29 cellular contexts compared by ENCODE assay signal in genomic region chrX:68848189-68848940, GRCh38.
"Had no signal": no experiment of that assay in that cellular context is flagged by ENCODE, and none has a peak within 500 bp of the region (broad histone marks: within the 10 kb centered on the region; RNA-seq: fewer than 3 reads in every experiment).

No MANE protein-coding gene starts in this region.

- H3K27ac Mint-ChIP-seq: activated naive CD4-positive, alpha-beta T cell treated with anti-CD3 and anti-CD28 coated beads for 36 hours; activated naive CD8-positive, alpha-beta T cell treated with anti-CD3 and anti-CD28 coated beads for 36 hours; activated T-helper 1 cell treated with anti-CD3 and anti-CD28 coated beads, Interleukin-12 subunit alpha, Interleukin-12 subunit beta, Interleukin-2, Interleukin-4 antibody, amounts not matched to agents 30 ng/mL and 10 ng/mL and 1 ng/mL, durations not matched to agents 14 hours and 24 hours and 36 hours; dendritic cell treated with granulocyte-macrophage colony-stimulating factor and Interleukin-4, amounts not matched to agents 40 ng/mL and 50 ng/mL, for 4 days; endodermal cell; naive B cell; stimulated activated effector memory CD8-positive, alpha-beta T cell treated with anti-CD3 and anti-CD28 coated beads, Interleukin-12 subunit alpha, Interleukin-12 subunit beta, amount 100 ng/mL, for 72 hours; stimulated activated naive CD8-positive, alpha-beta T cell treated with anti-CD3 and anti-CD28 coated beads, Interleukin-15, Interleukin-2, amounts not matched to agents 100 ng/mL and 50 ng/mL, for 24 hours; T-helper 2 cell treated with Interferon-gamma antibody and Interleukin-4, amounts not matched to agents 5 μg/mL and 100 μg/mL, for 36 hours had no signal

- H3K4me3 ChIP-seq: adrenal gland, heart right ventricle, thoracic aorta, upper lobe of left lung, vagina had no signal

- DNase-seq: activated CD4-positive, alpha-beta T cell treated with anti-CD3 and anti-CD28 coated beads for 4 hours; activated CD4-positive, alpha-beta T cell treated with anti-CD3 and anti-CD28 coated beads, Interleukin-2, amount 50 U/mL, for 48 hours; activated CD4-positive, CD25-positive, alpha-beta regulatory T cell; activated CD8-positive, alpha-beta memory T cell treated with anti-CD3 and anti-CD28 coated beads for 24 hours; activated effector memory CD4-positive, alpha-beta T cell treated with anti-CD3 and anti-CD28 coated beads, Interleukin-2, amount 50 U/mL, for 16 hours; activated naive CD4-positive, alpha-beta T cell treated with anti-CD3 and anti-CD28 coated beads for 36 hours; activated naive CD8-positive, alpha-beta T cell treated with anti-CD3 and anti-CD28 coated beads for 36 hours; adrenal gland; aorta; brain microvascular endothelial cell; endodermal cell; foreskin keratinocyte; heart right ventricle; left ventricle myocardium superior; naive B cell; nucleus accumbens; right cardiac atrium; stimulated activated CD4-positive, alpha-beta T cell treated with anti-CD3 and anti-CD28 coated beads, Interleukin-12 subunit alpha, Interleukin-12 subunit beta, amount 100 ng/mL, for 4 hours; stimulated activated CD4-positive, alpha-beta T cell treated with anti-CD3 and anti-CD28 coated beads, Interleukin-4, amount 100 ng/mL, for 1 hour; T-helper 1 cell; upper lobe of left lung had no signal

- H3K27ac ChIP-seq: adrenal gland, brain microvascular endothelial cell, foreskin keratinocyte, heart right ventricle, thoracic aorta, upper lobe of left lung, vagina had no signal

- ATAC-seq: esophagus mucosa; foreskin keratinocyte; heart right ventricle; left ventricle myocardium superior; right cardiac atrium; stimulated activated effector memory CD8-positive, alpha-beta T cell treated with anti-CD3 and anti-CD28 coated beads, Interleukin-12 subunit alpha, Interleukin-12 subunit beta, amount 100 ng/mL, for 72 hours had no signal

- H3K27me3 Mint-ChIP-seq: activated naive CD8-positive, alpha-beta T cell treated with anti-CD3 and anti-CD28 coated beads for 36 hours; stimulated activated naive CD8-positive, alpha-beta T cell treated with anti-CD3 and anti-CD28 coated beads, Interleukin-15, Interleukin-2, amounts not matched to agents 100 ng/mL and 50 ng/mL, for 24 hours had no signal

- H3K4me1 ChIP-seq: adrenal gland had no signal

- H3K4me3 Mint-ChIP-seq: activated naive CD4-positive, alpha-beta T cell treated with anti-CD3 and anti-CD28 coated beads for 36 hours; activated naive CD8-positive, alpha-beta T cell treated with anti-CD3 and anti-CD28 coated beads for 36 hours; activated T-helper 1 cell treated with anti-CD3 and anti-CD28 coated beads, Interleukin-12 subunit alpha, Interleukin-12 subunit beta, Interleukin-2, Interleukin-4 antibody, amounts not matched to agents 30 ng/mL and 10 ng/mL and 1 ng/mL, durations not matched to agents 14 hours and 24 hours and 36 hours; dendritic cell treated with granulocyte-macrophage colony-stimulating factor and Interleukin-4, amounts not matched to agents 40 ng/mL and 50 ng/mL, for 4 days; endodermal cell; naive B cell; stimulated activated effector memory CD8-positive, alpha-beta T cell treated with anti-CD3 and anti-CD28 coated beads, Interleukin-12 subunit alpha, Interleukin-12 subunit beta, amount 100 ng/mL, for 72 hours; stimulated activated naive CD8-positive, alpha-beta T cell treated with anti-CD3 and anti-CD28 coated beads, Interleukin-15, Interleukin-2, amounts not matched to agents 100 ng/mL and 50 ng/mL, for 24 hours; T-helper 2 cell treated with Interferon-gamma antibody and Interleukin-4, amounts not matched to agents 5 μg/mL and 100 μg/mL, for 36 hours had no signal

- H3K36me3 Mint-ChIP-seq: activated naive CD8-positive, alpha-beta T cell treated with anti-CD3 and anti-CD28 coated beads for 36 hours; naive B cell; stimulated activated effector memory CD8-positive, alpha-beta T cell treated with anti-CD3 and anti-CD28 coated beads, Interleukin-12 subunit alpha, Interleukin-12 subunit beta, amount 100 ng/mL, for 72 hours had no signal

- H3K9me3 ChIP-seq: adrenal gland, heart right ventricle, thoracic aorta, upper lobe of left lung, vagina had no signal

- H3K4me1 Mint-ChIP-seq: activated naive CD8-positive, alpha-beta T cell treated with anti-CD3 and anti-CD28 coated beads for 36 hours; naive B cell; stimulated activated effector memory CD8-positive, alpha-beta T cell treated with anti-CD3 and anti-CD28 coated beads, Interleukin-12 subunit alpha, Interleukin-12 subunit beta, amount 100 ng/mL, for 72 hours had no signal

- H3K27me3 ChIP-seq: adrenal gland, brain microvascular endothelial cell, foreskin keratinocyte, heart right ventricle, upper lobe of left lung, vagina had no signal

- H3K9me3 Mint-ChIP-seq: activated naive CD4-positive, alpha-beta T cell treated with anti-CD3 and anti-CD28 coated beads for 36 hours; activated naive CD8-positive, alpha-beta T cell treated with anti-CD3 and anti-CD28 coated beads for 36 hours; activated T-helper 1 cell treated with anti-CD3 and anti-CD28 coated beads, Interleukin-12 subunit alpha, Interleukin-12 subunit beta, Interleukin-2, Interleukin-4 antibody, amounts not matched to agents 30 ng/mL and 10 ng/mL and 1 ng/mL, durations not matched to agents 14 hours and 24 hours and 36 hours; dendritic cell treated with granulocyte-macrophage colony-stimulating factor and Interleukin-4, amounts not matched to agents 40 ng/mL and 50 ng/mL, for 4 days; naive B cell; stimulated activated effector memory CD8-positive, alpha-beta T cell treated with anti-CD3 and anti-CD28 coated beads, Interleukin-12 subunit alpha, Interleukin-12 subunit beta, amount 100 ng/mL, for 72 hours; stimulated activated naive CD8-positive, alpha-beta T cell treated with anti-CD3 and anti-CD28 coated beads, Interleukin-15, Interleukin-2, amounts not matched to agents 100 ng/mL and 50 ng/mL, for 24 hours; T-helper 2 cell treated with Interferon-gamma antibody and Interleukin-4, amounts not matched to agents 5 μg/mL and 100 μg/mL, for 36 hours had no signal

- H3K36me3 ChIP-seq: adrenal gland, brain microvascular endothelial cell, thoracic aorta, vagina had no signal
